23 cellular contexts compared by ENCODE assay signal in the genomic region with DNA sequence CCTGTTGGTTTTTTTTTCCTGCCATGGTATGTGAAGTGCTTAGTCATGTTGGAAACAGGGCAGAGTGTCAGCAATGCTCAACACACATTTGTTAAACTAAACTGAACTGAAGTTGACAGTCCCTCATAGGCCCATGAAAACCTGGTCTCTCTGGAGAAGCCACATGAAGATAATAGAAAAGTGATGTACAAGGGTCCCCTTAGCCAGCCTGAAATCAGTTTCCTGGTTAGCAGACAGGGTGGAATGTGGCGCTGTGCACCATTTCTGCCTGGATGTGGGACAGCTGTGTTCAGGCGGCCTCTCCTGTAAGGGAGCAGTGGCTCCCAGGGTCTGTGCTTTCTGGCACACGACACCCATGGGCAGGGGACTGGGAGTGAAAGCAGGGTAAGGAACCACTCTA. TPM values are rescaled to one million over a fixed set of nuclear protein-coding genes. Genes with fewer than 3 reads are reported as not detected.
DNase-seq lines count a peak whose midpoint lies in the region; ATAC-seq and TF ChIP-seq lines count a peak whose summit lies in the region.
"Had no signal": no experiment of that assay in that cellular context is flagged by ENCODE, and none has a peak within 500 bp of the region (broad histone marks: within the 10 kb centered on the region; RNA-seq: fewer than 3 reads in every experiment).

No MANE protein-coding gene starts in this region.

- H3K27me3 ChIP-seq in ACC112 (ENCODE audit: insufficient read depth, low read length), result no peaks in the 10 kb centered on the region
- H3K27me3 ChIP-seq: testis had no signal

- H3K27ac Mint-ChIP-seq in HFFc6, result peak overlapping the region; percentile 53; the same call in 1 of the 2 replicates
- H3K27ac Mint-ChIP-seq in stimulated activated memory B cell treated with anti-CD40 and anti-IgM and Interleukin-4, amounts not matched to agents 10 μg/mL and 1 μg/mL and 100 μg/mL, for 72 hours, result no peak overlapping the region
- H3K27ac Mint-ChIP-seq: activated naive CD8-positive, alpha-beta T cell treated with anti-CD3 and anti-CD28 coated beads, Interleukin-2, amount 10 ng/mL, durations not matched to agents 7 days and 5 days; CD14-positive monocyte; natural killer cell; T-helper 1 cell treated with Interleukin-12 subunit alpha and Interleukin-12 subunit beta and Interleukin-4 antibody, amounts not matched to agents 30 μg/mL and 1 μg/mL, for 36 hours had no signal

- H3K79me2 ChIP-seq in ACC112 (ENCODE audit: control insufficient read depth, insufficient read depth, low read length, unreplicated experiment), result no peaks in the 10 kb centered on the region

- peak; percentile 40 for TF ChIP-seq CTCF in HFFc6 (IDR thresholded peaks at IDR 0.05)
- TF ChIP-seq CTCF in choroid plexus epithelial cell (conservative IDR thresholded peaks at IDR 0.05; ENCODE audit: low read depth, low read length), result peak; percentile 35
- TF ChIP-seq CTCF in omental fat pad (IDR thresholded peaks at IDR 0.05), result no peak

- no peaks in the 10 kb centered on the region for H3K36me3 ChIP-seq in ACC112 (ENCODE audit: insufficient read depth, low read length)

- no peak overlapping the region for H3K4me3 ChIP-seq in ACC112 (ENCODE audit: low read depth, low read length)
- H3K4me3 ChIP-seq in choroid plexus epithelial cell (ENCODE audit: low read depth, low read length), result no peak overlapping the region
- H3K4me3 ChIP-seq: testis had no signal

- ATAC-seq in omental fat pad (ENCODE audit: low FRiP score), result no peak
- no peak for ATAC-seq in HG02588 (IDR thresholded peaks at IDR 0.05; ENCODE audit: unreplicated experiment)
- no peak for ATAC-seq in stimulated activated memory B cell treated with anti-CD40 and anti-IgM and Interleukin-4, amounts not matched to agents 10 μg/mL and 1 μg/mL and 100 μg/mL, for 72 hours
- ATAC-seq: natural killer cell had no signal

- H3K27ac ChIP-seq in ACC112 (ENCODE audit: low read depth, low read length), result no peak overlapping the region
- H3K27ac ChIP-seq: testis had no signal

- no peaks in the 10 kb centered on the region for H3K36me3 Mint-ChIP-seq in HFFc6 (ENCODE audit: low read depth)
- H3K36me3 Mint-ChIP-seq in stimulated activated memory B cell treated with anti-CD40 and anti-IgM and Interleukin-4, amounts not matched to agents 10 μg/mL and 1 μg/mL and 100 μg/mL, for 72 hours, result no peaks in the 10 kb centered on the region
- H3K36me3 Mint-ChIP-seq: activated naive CD8-positive, alpha-beta T cell treated with anti-CD3 and anti-CD28 coated beads, Interleukin-2, amount 10 ng/mL, durations not matched to agents 7 days and 5 days; natural killer cell had no signal

- H3K4me1 Mint-ChIP-seq in HFFc6 (ENCODE audit: low read depth), result peaks cover 49% of the 10 kb centered on the region
- H3K4me1 Mint-ChIP-seq in stimulated activated memory B cell treated with anti-CD40 and anti-IgM and Interleukin-4, amounts not matched to agents 10 μg/mL and 1 μg/mL and 100 μg/mL, for 72 hours, result no peaks in the 10 kb centered on the region
- H3K4me1 Mint-ChIP-seq: activated naive CD8-positive, alpha-beta T cell treated with anti-CD3 and anti-CD28 coated beads, Interleukin-2, amount 10 ng/mL, durations not matched to agents 7 days and 5 days; natural killer cell had no signal

- no peak overlapping the region for H3K4me3 Mint-ChIP-seq in HFFc6
- H3K4me3 Mint-ChIP-seq in stimulated activated memory B cell treated with anti-CD40 and anti-IgM and Interleukin-4, amounts not matched to agents 10 μg/mL and 1 μg/mL and 100 μg/mL, for 72 hours, result no peak overlapping the region
- H3K4me3 Mint-ChIP-seq: activated naive CD8-positive, alpha-beta T cell treated with anti-CD3 and anti-CD28 coated beads, Interleukin-2, amount 10 ng/mL, durations not matched to agents 7 days and 5 days; CD14-positive monocyte; natural killer cell; T-helper 1 cell treated with Interleukin-12 subunit alpha and Interleukin-12 subunit beta and Interleukin-4 antibody, amounts not matched to agents 30 μg/mL and 1 μg/mL, for 36 hours had no signal

- peak overlapping the region; percentile 39 for H2AFZ ChIP-seq in ACC112 (ENCODE audit: low read length, unreplicated experiment)

- peaks cover 4% of the 10 kb centered on the region; the same call in 1 of the 2 replicates for H3K27me3 Mint-ChIP-seq in HFFc6 (ENCODE audit: insufficient read depth)
- peaks cover 40% of the 10 kb centered on the region for H3K27me3 Mint-ChIP-seq in stimulated activated memory B cell treated with anti-CD40 and anti-IgM and Interleukin-4, amounts not matched to agents 10 μg/mL and 1 μg/mL and 100 μg/mL, for 72 hours

- H3K9me3 Mint-ChIP-seq in HFFc6, result no peaks in the 10 kb centered on the region; the same call in 1 of the 2 replicates
- H3K9me3 Mint-ChIP-seq in stimulated activated memory B cell treated with anti-CD40 and anti-IgM and Interleukin-4, amounts not matched to agents 10 μg/mL and 1 μg/mL and 100 μg/mL, for 72 hours, result no peaks in the 10 kb centered on the region
- H3K9me3 Mint-ChIP-seq: activated naive CD8-positive, alpha-beta T cell treated with anti-CD3 and anti-CD28 coated beads, Interleukin-2, amount 10 ng/mL, durations not matched to agents 7 days and 5 days; natural killer cell had no signal

- DNase-seq in HFFc6 (no peak), choroid plexus epithelial cell (ENCODE audit: low read depth) (peak; percentile 23), omental fat pad (ENCODE audit: low spot score) (peak; percentile 14), HK-2 (ENCODE audit: unreplicated experiment) (no peak)
- no peak for DNase-seq in activated naive CD4-positive, alpha-beta T cell (lab: John Stamatoyannopoulos, UW)
- DNase-seq: activated naive CD8-positive, alpha-beta T cell treated with anti-CD3 and anti-CD28 coated beads, Interleukin-2, amount 10 ng/mL, durations not matched to agents 7 days and 5 days; head of caudate nucleus; natural killer cell; NCI-H2081 treated with DMSO at 0.1 percent for 48 hours; NCI-H524 treated with DMSO at 0.1 percent for 48 hours; SHP77; stimulated activated CD4-positive, alpha-beta T cell treated with anti-CD3 and anti-CD28 coated beads, Interleukin-12 subunit alpha, Interleukin-12 subunit beta, amount 100 ng/mL, for 4 hours; testis had no signal

- peaks cover 50% of the 10 kb centered on the region for H3K4me1 ChIP-seq in ACC112 (ENCODE audit: control insufficient read depth, insufficient read depth, low read length, unreplicated experiment)
- H3K4me1 ChIP-seq: testis had no signal

RNA-seq across cellular contexts. Expression of gene CHI3L1, which starts 9.9 kb away (rescaled TPM):
- total RNA-seq in HFFc6 (2021; fragmentation: NEBNext Ultra II Directional; extraction: Animal tissue kit (Norgen Biotek cat#: 25700)), result not detected
- 100 to 1,000 TPM in 2 of 4 donors, 10 to 100 TPM in 1, under 1 TPM in 1; 0.47 to 338 (median 124) TPM for total RNA-seq in omental fat pad
- total RNA-seq: activated CD8-positive, alpha-beta memory T cell treated with anti-CD3 and anti-CD28 coated beads for 36 hours; lung microvascular endothelial cell; progenitor cell of endocrine pancreas had no signal

RNA-seq across cellular contexts. Expression of gene MYBPH, which starts 20.7 kb away (rescaled TPM):
- total RNA-seq in HFFc6 (2021; fragmentation: NEBNext Ultra II Directional; extraction: Animal tissue kit (Norgen Biotek cat#: 25700)), result not detected
- total RNA-seq in omental fat pad, result under 1 TPM in 1 of 4 donors, not detected in 3; 0.37 TPM
- total RNA-seq: activated CD8-positive, alpha-beta memory T cell treated with anti-CD3 and anti-CD28 coated beads for 36 hours; activated naive CD8-positive, alpha-beta T cell treated with anti-CD3 and anti-CD28 coated beads, Interleukin-2, amount 10 ng/mL, durations not matched to agents 7 days and 5 days; bronchial epithelial cell; lung microvascular endothelial cell; natural killer cell; progenitor cell of endocrine pancreas had no signal

RNA-seq across cellular contexts. Expression of gene CHIT1, which starts 33.1 kb away (rescaled TPM):
- not detected for total RNA-seq in HFFc6 (2021; fragmentation: NEBNext Ultra II Directional; extraction: Animal tissue kit (Norgen Biotek cat#: 25700))
- 10 to 100 TPM in 1 of 4 donors, 1 to 10 TPM in 2, under 1 TPM in 1; 0.19 to 17.7 (median 2.3) TPM for total RNA-seq in omental fat pad
- total RNA-seq: A172, lung microvascular endothelial cell had no signal

Comparison
In these comparisons a context has a peak if more than half of its experiments do, and no peak if none do; other contexts are left out.
1. DNase-seq: peak in choroid plexus epithelial cell (single experiment) and omental fat pad (single experiment); none in HFFc6 (single experiment), activated naive CD4-positive, alpha-beta T cell (0 of 4) and HK-2 (single experiment).
2. CTCF ChIP-seq: peak in HFFc6 (single experiment) and choroid plexus epithelial cell (single experiment); none in omental fat pad (0 of 3).